In genomic region chr17:80611831-80612230, GRCh38 we compare ENCODE assay signal across 28 cellular contexts.
"Had no signal": no experiment of that assay in that cellular context is flagged by ENCODE, and none has a peak within 500 bp of the region (broad histone marks: within the 10 kb centered on the region; RNA-seq: fewer than 3 reads in every experiment).

No MANE protein-coding gene starts in this region.

- H3K4me3 ChIP-seq: adrenal gland, ascending aorta, heart right ventricle, suprapubic skin, transverse colon, vagina had no signal

- H3K27me3 ChIP-seq: adrenal gland, ascending aorta, brain microvascular endothelial cell, heart right ventricle, suprapubic skin, transverse colon, vagina had no signal

- H3K9me3 ChIP-seq: adrenal gland, ascending aorta, heart right ventricle, suprapubic skin, transverse colon, vagina had no signal

- H3K27me3 Mint-ChIP-seq: activated B cell treated with CpG ODN at 0.5 μM for 24 hours; activated CD4-positive, alpha-beta memory T cell treated with anti-CD3 and anti-CD28 coated beads, Interleukin-2, amount 10 ng/mL, durations not matched to agents 7 days and 5 days; dendritic cell treated with granulocyte-macrophage colony-stimulating factor and Interleukin-4, amounts not matched to agents 40 ng/mL and 50 ng/mL, for 4 days; memory B cell; stimulated activated naive CD8-positive, alpha-beta T cell treated with anti-CD3 and anti-CD28 coated beads, Interleukin-15, amount 100 ng/mL, for 72 hours had no signal

- H3K27ac Mint-ChIP-seq: activated B cell treated with CpG ODN at 0.5 μM for 24 hours; activated CD4-positive, alpha-beta memory T cell treated with anti-CD3 and anti-CD28 coated beads, Interleukin-2, amount 10 ng/mL, durations not matched to agents 7 days and 5 days; activated naive CD4-positive, alpha-beta T cell treated with anti-CD3 and anti-CD28 coated beads for 36 hours; activated T-cell treated with anti-CD3 and anti-CD28 coated beads, Interleukin-2, amount 50 U/mL, for 72 hours; dendritic cell treated with granulocyte-macrophage colony-stimulating factor and Interleukin-4, amounts not matched to agents 40 ng/mL and 50 ng/mL, for 4 days; memory B cell; stimulated activated effector memory CD8-positive, alpha-beta T cell treated with anti-CD3 and anti-CD28 coated beads, Interleukin-12 subunit alpha, Interleukin-12 subunit beta, amount 100 ng/mL, for 72 hours; stimulated activated naive CD8-positive, alpha-beta T cell treated with anti-CD3 and anti-CD28 coated beads, Interleukin-15, amount 100 ng/mL, for 72 hours; T-helper 1 cell treated with Interleukin-12 subunit alpha and Interleukin-12 subunit beta and Interleukin-4 antibody, amounts not matched to agents 30 μg/mL and 1 μg/mL, for 36 hours had no signal

- H3K36me3 Mint-ChIP-seq: stimulated activated effector memory CD8-positive, alpha-beta T cell treated with anti-CD3 and anti-CD28 coated beads, Interleukin-12 subunit alpha, Interleukin-12 subunit beta, amount 100 ng/mL, for 72 hours had no signal

- H3K36me3 ChIP-seq: adrenal gland, ascending aorta, brain microvascular endothelial cell, heart right ventricle, suprapubic skin, transverse colon, vagina had no signal

- H3K9me3 Mint-ChIP-seq: activated B cell treated with CpG ODN at 0.5 μM for 24 hours; activated CD4-positive, alpha-beta memory T cell treated with anti-CD3 and anti-CD28 coated beads, Interleukin-2, amount 10 ng/mL, durations not matched to agents 7 days and 5 days; activated naive CD4-positive, alpha-beta T cell treated with anti-CD3 and anti-CD28 coated beads for 36 hours; activated T-cell treated with anti-CD3 and anti-CD28 coated beads, Interleukin-2, amount 50 U/mL, for 72 hours; dendritic cell treated with granulocyte-macrophage colony-stimulating factor and Interleukin-4, amounts not matched to agents 40 ng/mL and 50 ng/mL, for 4 days; memory B cell; stimulated activated effector memory CD8-positive, alpha-beta T cell treated with anti-CD3 and anti-CD28 coated beads, Interleukin-12 subunit alpha, Interleukin-12 subunit beta, amount 100 ng/mL, for 72 hours; stimulated activated naive CD8-positive, alpha-beta T cell treated with anti-CD3 and anti-CD28 coated beads, Interleukin-15, amount 100 ng/mL, for 72 hours; T-helper 1 cell treated with Interleukin-12 subunit alpha and Interleukin-12 subunit beta and Interleukin-4 antibody, amounts not matched to agents 30 μg/mL and 1 μg/mL, for 36 hours had no signal

- H3K27ac ChIP-seq: adrenal gland, ascending aorta, brain microvascular endothelial cell, heart right ventricle, suprapubic skin, transverse colon, vagina had no signal

- FAIRE-seq: keratinocyte, small intestine had no signal

- ATAC-seq: activated T-cell treated with anti-CD3 and anti-CD28 coated beads, Interleukin-2, amount 50 U/mL, for 72 hours; esophagus mucosa; heart right ventricle; left colon; sciatic nerve; stimulated activated effector memory CD8-positive, alpha-beta T cell treated with anti-CD3 and anti-CD28 coated beads, Interleukin-12 subunit alpha, Interleukin-12 subunit beta, amount 100 ng/mL, for 72 hours; stimulated activated naive CD8-positive, alpha-beta T cell treated with anti-CD3 and anti-CD28 coated beads, Interleukin-15, amount 100 ng/mL, for 72 hours had no signal

- H3K4me3 Mint-ChIP-seq: activated B cell treated with CpG ODN at 0.5 μM for 24 hours; activated CD4-positive, alpha-beta memory T cell treated with anti-CD3 and anti-CD28 coated beads, Interleukin-2, amount 10 ng/mL, durations not matched to agents 7 days and 5 days; activated naive CD4-positive, alpha-beta T cell treated with anti-CD3 and anti-CD28 coated beads for 36 hours; activated T-cell treated with anti-CD3 and anti-CD28 coated beads, Interleukin-2, amount 50 U/mL, for 72 hours; dendritic cell treated with granulocyte-macrophage colony-stimulating factor and Interleukin-4, amounts not matched to agents 40 ng/mL and 50 ng/mL, for 4 days; memory B cell; stimulated activated effector memory CD8-positive, alpha-beta T cell treated with anti-CD3 and anti-CD28 coated beads, Interleukin-12 subunit alpha, Interleukin-12 subunit beta, amount 100 ng/mL, for 72 hours; stimulated activated naive CD8-positive, alpha-beta T cell treated with anti-CD3 and anti-CD28 coated beads, Interleukin-15, amount 100 ng/mL, for 72 hours; T-helper 1 cell treated with Interleukin-12 subunit alpha and Interleukin-12 subunit beta and Interleukin-4 antibody, amounts not matched to agents 30 μg/mL and 1 μg/mL, for 36 hours had no signal

- DNase-seq: activated B cell treated with CpG ODN at 0.5 μM for 24 hours; activated CD4-positive, alpha-beta memory T cell treated with anti-CD3 and anti-CD28 coated beads, Interleukin-2, amount 10 ng/mL, durations not matched to agents 7 days and 5 days; activated CD4-positive, alpha-beta T cell treated with anti-CD3 and anti-CD28 coated beads for 4 hours; activated effector memory CD4-positive, alpha-beta T cell treated with Interleukin-2 at 50 U/mL for 16 hours; activated naive CD4-positive, alpha-beta T cell treated with anti-CD3 and anti-CD28 coated beads for 36 hours; activated T-cell treated with anti-CD3 and anti-CD28 coated beads, Interleukin-2, amount 50 U/mL, for 72 hours; adrenal gland; brain microvascular endothelial cell; caudate nucleus; effector memory CD4-positive, alpha-beta T cell; heart right ventricle; left colon; posterior cingulate gyrus; small intestine; stimulated activated CD4-positive, alpha-beta T cell treated with anti-CD3 and anti-CD28 coated beads, Interleukin-2, amount 100 ng/mL, for 24 hours; stimulated activated naive CD8-positive, alpha-beta T cell treated with anti-CD3 and anti-CD28 coated beads, Interleukin-15, amount 100 ng/mL, for 72 hours; T1000; transverse colon had no signal

- H3K4me1 ChIP-seq: adrenal gland, ascending aorta, suprapubic skin, vagina had no signal
